1 cellular context compared by ENCODE assay signal in the genomic region with DNA sequence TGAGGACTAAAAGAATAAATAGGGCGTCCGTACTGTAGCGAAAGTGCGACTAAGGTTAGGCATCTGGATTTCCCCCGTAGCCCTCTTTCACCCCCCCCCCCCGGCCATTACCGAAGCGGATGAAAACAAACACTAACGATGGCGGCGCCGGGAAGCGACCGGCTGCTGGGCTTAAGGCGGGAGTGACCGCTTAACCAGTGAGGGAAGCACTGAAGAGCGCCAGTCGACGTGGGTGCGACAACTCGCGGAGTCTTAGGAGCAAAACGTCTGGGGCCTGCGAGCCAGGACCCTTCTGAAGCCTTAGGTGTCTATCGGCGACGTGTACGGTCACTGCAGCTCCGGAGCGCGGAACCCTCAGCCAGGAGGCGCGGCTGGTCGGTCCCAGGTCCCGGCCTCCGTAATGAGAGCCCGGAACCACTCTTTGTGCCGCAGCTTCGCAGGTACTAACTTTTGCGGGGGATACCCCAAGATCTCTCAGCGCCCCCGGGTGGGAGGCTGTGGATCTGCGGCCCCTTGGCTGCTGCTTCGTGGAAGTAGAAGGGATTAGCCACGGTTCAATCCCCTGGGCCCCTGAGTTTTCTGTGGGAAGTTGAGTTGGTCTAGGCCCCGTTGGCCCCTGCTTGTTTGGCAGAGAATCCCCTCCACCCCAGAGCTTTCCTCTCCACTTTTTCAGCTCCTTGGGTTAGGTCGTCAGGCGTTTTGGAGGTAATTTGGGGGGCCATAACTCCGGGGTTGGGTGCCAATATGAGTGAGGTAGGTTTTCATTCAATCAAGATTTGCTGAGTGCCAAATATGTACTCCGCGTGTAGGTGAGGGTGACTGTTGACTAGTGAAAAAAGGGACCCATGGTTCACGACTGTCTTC.
TF ChIP-seq lines count a peak whose summit lies in the region.

A gene (plus strand): TSS at position 103 of the 864 bp plus-strand sequence. CDS start 26,739 bp downstream, outside the sequence.

TF ChIP-seq in K562, 482 proteins besides CTCF, POLR2A, EP300 and RAD21 (continued from another document and continues in another):
- TF ChIP-seq, protein P1, sequence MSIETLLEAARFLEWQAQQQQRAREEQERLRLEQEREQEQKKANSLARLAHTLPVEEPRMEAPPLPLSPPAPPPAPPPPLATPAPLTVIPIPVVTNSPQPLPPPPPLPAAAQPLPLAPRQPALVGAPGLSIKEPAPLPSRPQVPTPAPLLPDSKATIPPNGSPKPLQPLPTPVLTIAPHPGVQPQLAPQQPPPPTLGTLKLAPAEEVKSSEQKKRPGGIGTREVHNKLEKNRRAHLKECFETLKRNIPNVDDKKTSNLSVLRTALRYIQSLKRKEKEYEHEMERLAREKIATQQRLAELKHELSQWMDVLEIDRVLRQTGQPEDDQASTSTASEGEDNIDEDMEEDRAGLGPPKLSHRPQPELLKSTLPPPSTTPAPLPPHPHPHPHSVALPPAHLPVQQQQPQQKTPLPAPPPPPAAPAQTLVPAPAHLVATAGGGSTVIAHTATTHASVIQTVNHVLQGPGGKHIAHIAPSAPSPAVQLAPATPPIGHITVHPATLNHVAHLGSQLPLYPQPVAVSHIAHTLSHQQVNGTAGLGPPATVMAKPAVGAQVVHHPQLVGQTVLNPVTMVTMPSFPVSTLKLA (conservative IDR thresholded peaks at IDR 0.05), result peak; percentile 51 to 74; a peak in 3 of 4 replicates
- TF ChIP-seq SMC3 (conservative IDR thresholded peaks at IDR 0.05; ENCODE audit: insufficient read depth, low read depth, low read length), result peak; percentile 63
- TF ChIP-seq ZNF76 (CRISPR knock-in tag; IDR thresholded peaks at IDR 0.05; ENCODE audit: borderline replicate concordance), result no peak
- no peak for TF ChIP-seq ZNF134 (CRISPR knock-in tag; conservative IDR thresholded peaks at IDR 0.05)
- TF ChIP-seq, protein P2, sequence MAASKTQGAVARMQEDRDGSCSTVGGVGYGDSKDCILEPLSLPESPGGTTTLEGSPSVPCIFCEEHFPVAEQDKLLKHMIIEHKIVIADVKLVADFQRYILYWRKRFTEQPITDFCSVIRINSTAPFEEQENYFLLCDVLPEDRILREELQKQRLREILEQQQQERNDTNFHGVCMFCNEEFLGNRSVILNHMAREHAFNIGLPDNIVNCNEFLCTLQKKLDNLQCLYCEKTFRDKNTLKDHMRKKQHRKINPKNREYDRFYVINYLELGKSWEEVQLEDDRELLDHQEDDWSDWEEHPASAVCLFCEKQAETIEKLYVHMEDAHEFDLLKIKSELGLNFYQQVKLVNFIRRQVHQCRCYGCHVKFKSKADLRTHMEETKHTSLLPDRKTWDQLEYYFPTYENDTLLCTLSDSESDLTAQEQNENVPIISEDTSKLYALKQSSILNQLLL (CRISPR knock-in tag; IDR thresholded peaks at IDR 0.05; ENCODE audit: borderline replicate concordance), result no peak
- TF ChIP-seq POLR2H (tag; IDR thresholded peaks at IDR 0.05; ENCODE audit: low read depth), result peak; percentile 62
- TF ChIP-seq TAF1 (IDR thresholded peaks at IDR 0.05; ENCODE audit: control insufficient read depth, extremely low read depth, insufficient read depth, low read length, severe bottlenecking), result peak; percentile 77
- no peak for TF ChIP-seq ZBTB8A (IDR thresholded peaks at IDR 0.05; ENCODE audit: partially characterized antibody)
- TF ChIP-seq E2F3 (CRISPR knock-in tag; IDR thresholded peaks at IDR 0.05), result no peak
- TF ChIP-seq, protein P3, sequence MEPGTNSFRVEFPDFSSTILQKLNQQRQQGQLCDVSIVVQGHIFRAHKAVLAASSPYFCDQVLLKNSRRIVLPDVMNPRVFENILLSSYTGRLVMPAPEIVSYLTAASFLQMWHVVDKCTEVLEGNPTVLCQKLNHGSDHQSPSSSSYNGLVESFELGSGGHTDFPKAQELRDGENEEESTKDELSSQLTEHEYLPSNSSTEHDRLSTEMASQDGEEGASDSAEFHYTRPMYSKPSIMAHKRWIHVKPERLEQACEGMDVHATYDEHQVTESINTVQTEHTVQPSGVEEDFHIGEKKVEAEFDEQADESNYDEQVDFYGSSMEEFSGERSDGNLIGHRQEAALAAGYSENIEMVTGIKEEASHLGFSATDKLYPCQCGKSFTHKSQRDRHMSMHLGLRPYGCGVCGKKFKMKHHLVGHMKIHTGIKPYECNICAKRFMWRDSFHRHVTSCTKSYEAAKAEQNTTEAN (CRISPR knock-in tag; IDR thresholded peaks at IDR 0.05), result no peak
- no peak for TF ChIP-seq SMARCA4 (IDR thresholded peaks at IDR 0.05)
- TF ChIP-seq CBX1 (IDR thresholded peaks at IDR 0.05; ENCODE audit: low read depth), result no peak
- no peak for TF ChIP-seq HDGF (IDR thresholded peaks at IDR 0.05)
- TF ChIP-seq, protein P4, sequence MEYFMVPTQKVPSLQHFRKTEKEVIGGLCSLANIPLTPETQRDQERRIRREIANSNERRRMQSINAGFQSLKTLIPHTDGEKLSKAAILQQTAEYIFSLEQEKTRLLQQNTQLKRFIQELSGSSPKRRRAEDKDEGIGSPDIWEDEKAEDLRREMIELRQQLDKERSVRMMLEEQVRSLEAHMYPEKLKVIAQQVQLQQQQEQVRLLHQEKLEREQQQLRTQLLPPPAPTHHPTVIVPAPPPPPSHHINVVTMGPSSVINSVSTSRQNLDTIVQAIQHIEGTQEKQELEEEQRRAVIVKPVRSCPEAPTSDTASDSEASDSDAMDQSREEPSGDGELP (CRISPR knock-in tag; IDR thresholded peaks at IDR 0.05; ENCODE audit: borderline replicate concordance), result peak; percentile 60
- no peak for TF ChIP-seq CBX5 (IDR thresholded peaks at IDR 0.05; ENCODE audit: borderline replicate concordance, low read depth)
- no peak for TF ChIP-seq SIRT6 (IDR thresholded peaks at IDR 0.05; ENCODE audit: low read depth, low read length)
- peak; percentile 82 for TF ChIP-seq CHD1 (IDR thresholded peaks at IDR 0.05; ENCODE audit: low read length)
- no peak for TF ChIP-seq TAF15 (IDR thresholded peaks at IDR 0.05; ENCODE audit: low read depth, low read length)
- TF ChIP-seq NCOA2 (IDR thresholded peaks at IDR 0.05; ENCODE audit: partially characterized antibody in 2 of 2), result no peak
- no peak for TF ChIP-seq ZNF143 (CRISPR knock-in tag; IDR thresholded peaks at IDR 0.05)
- TF ChIP-seq ZNF778 (CRISPR knock-in tag; IDR thresholded peaks at IDR 0.05), result no peak
- no peak for TF ChIP-seq PHTF2 (CRISPR knock-in tag; IDR thresholded peaks at IDR 0.05)
- 0 out of 2 replicates have a peak, but pooled peaks have one; percentile 9 for TF ChIP-seq ZKSCAN1 (IDR thresholded peaks at IDR 0.05; ENCODE audit: low read depth, low read length)
- no peak for TF ChIP-seq NR3C1 (CRISPR knock-in tag; IDR thresholded peaks at IDR 0.05)
- no peak for TF ChIP-seq HNRNPH1 (optimal IDR thresholded peaks at IDR 0.05; ENCODE audit: low read depth, low read length)
- peak; percentile 93 for TF ChIP-seq BRD9 (IDR thresholded peaks at IDR 0.05; ENCODE audit: low read depth, partially characterized antibody)
- TF ChIP-seq GTF2E2 (tag; IDR thresholded peaks at IDR 0.05), result peak; percentile 46; the same call in 1 of the 2 replicates
- TF ChIP-seq POLR2G (IDR thresholded peaks at IDR 0.05; ENCODE audit: low read depth, low read length), result peak; percentile 88
- no peak for TF ChIP-seq SETDB1 (IDR thresholded peaks at IDR 0.05; ENCODE audit: low read length)
- TF ChIP-seq, protein P5, sequence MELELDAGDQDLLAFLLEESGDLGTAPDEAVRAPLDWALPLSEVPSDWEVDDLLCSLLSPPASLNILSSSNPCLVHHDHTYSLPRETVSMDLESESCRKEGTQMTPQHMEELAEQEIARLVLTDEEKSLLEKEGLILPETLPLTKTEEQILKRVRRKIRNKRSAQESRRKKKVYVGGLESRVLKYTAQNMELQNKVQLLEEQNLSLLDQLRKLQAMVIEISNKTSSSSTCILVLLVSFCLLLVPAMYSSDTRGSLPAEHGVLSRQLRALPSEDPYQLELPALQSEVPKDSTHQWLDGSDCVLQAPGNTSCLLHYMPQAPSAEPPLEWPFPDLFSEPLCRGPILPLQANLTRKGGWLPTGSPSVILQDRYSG (tag; conservative IDR thresholded peaks at IDR 0.05; ENCODE audit: low read depth), result no peak
- peak; percentile 88 for TF ChIP-seq BRD4 (IDR thresholded peaks at IDR 0.05)
- peak; percentile 34 for TF ChIP-seq KDM5B (IDR thresholded peaks at IDR 0.05; ENCODE audit: insufficient replicate concordance, low read depth, low read length)
- TF ChIP-seq NBN (IDR thresholded peaks at IDR 0.05; ENCODE audit: low read depth), result 0 out of 2 replicates have a peak, but pooled peaks have one; percentile 42
- TF ChIP-seq NFRKB (IDR thresholded peaks at IDR 0.05; ENCODE audit: low read depth), result peak; percentile 78; the same call in 1 of the 2 replicates
- TF ChIP-seq C11orf30 (IDR thresholded peaks at IDR 0.05; ENCODE audit: low read depth), result no peak
- TF ChIP-seq, protein P6, sequence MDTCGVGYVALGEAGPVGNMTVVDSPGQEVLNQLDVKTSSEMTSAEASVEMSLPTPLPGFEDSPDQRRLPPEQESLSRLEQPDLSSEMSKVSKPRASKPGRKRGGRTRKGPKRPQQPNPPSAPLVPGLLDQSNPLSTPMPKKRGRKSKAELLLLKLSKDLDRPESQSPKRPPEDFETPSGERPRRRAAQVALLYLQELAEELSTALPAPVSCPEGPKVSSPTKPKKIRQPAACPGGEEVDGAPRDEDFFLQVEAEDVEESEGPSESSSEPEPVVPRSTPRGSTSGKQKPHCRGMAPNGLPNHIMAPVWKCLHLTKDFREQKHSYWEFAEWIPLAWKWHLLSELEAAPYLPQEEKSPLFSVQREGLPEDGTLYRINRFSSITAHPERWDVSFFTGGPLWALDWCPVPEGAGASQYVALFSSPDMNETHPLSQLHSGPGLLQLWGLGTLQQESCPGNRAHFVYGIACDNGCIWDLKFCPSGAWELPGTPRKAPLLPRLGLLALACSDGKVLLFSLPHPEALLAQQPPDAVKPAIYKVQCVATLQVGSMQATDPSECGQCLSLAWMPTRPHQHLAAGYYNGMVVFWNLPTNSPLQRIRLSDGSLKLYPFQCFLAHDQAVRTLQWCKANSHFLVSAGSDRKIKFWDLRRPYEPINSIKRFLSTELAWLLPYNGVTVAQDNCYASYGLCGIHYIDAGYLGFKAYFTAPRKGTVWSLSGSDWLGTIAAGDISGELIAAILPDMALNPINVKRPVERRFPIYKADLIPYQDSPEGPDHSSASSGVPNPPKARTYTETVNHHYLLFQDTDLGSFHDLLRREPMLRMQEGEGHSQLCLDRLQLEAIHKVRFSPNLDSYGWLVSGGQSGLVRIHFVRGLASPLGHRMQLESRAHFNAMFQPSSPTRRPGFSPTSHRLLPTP (IDR thresholded peaks at IDR 0.05; ENCODE audit: borderline replicate concordance, extremely low read depth, insufficient read length), result no peak
- no peak for TF ChIP-seq ZEB2 (IDR thresholded peaks at IDR 0.05)
- TF ChIP-seq MAFG (tag; conservative IDR thresholded peaks at IDR 0.05), result no peak
- TF ChIP-seq, protein P7, sequence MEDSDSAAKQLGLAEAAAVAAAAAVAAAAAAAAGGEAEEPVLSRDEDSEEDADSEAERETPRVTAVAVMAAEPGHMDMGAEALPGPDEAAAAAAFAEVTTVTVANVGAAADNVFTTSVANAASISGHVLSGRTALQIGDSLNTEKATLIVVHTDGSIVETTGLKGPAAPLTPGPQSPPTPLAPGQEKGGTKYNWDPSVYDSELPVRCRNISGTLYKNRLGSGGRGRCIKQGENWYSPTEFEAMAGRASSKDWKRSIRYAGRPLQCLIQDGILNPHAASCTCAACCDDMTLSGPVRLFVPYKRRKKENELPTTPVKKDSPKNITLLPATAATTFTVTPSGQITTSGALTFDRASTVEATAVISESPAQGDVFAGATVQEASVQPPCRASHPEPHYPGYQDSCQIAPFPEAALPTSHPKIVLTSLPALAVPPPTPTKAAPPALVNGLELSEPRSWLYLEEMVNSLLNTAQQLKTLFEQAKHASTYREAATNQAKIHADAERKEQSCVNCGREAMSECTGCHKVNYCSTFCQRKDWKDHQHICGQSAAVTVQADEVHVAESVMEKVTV (CRISPR knock-in tag; IDR thresholded peaks at IDR 0.05), result peak; percentile 57
- TF ChIP-seq HNRNPUL1 (IDR thresholded peaks at IDR 0.05; ENCODE audit: low read length), result no peak
- no peak for TF ChIP-seq GABPB2 (CRISPR knock-in tag; conservative IDR thresholded peaks at IDR 0.05)
- TF ChIP-seq EGR1 (conservative IDR thresholded peaks at IDR 0.05), result peak; percentile 35; the same call in 1 of the 2 replicates
- TF ChIP-seq TRIM28 (IDR thresholded peaks at IDR 0.05), result no peak
- TF ChIP-seq ZNF444 (CRISPR knock-in tag; IDR thresholded peaks at IDR 0.05), result no peak
- TF ChIP-seq MAFF (IDR thresholded peaks at IDR 0.05; ENCODE audit: low read length), result no peak
- no peak for TF ChIP-seq CCAR2 (IDR thresholded peaks at IDR 0.05; ENCODE audit: low read depth, low read length)
- TF ChIP-seq, protein P8, sequence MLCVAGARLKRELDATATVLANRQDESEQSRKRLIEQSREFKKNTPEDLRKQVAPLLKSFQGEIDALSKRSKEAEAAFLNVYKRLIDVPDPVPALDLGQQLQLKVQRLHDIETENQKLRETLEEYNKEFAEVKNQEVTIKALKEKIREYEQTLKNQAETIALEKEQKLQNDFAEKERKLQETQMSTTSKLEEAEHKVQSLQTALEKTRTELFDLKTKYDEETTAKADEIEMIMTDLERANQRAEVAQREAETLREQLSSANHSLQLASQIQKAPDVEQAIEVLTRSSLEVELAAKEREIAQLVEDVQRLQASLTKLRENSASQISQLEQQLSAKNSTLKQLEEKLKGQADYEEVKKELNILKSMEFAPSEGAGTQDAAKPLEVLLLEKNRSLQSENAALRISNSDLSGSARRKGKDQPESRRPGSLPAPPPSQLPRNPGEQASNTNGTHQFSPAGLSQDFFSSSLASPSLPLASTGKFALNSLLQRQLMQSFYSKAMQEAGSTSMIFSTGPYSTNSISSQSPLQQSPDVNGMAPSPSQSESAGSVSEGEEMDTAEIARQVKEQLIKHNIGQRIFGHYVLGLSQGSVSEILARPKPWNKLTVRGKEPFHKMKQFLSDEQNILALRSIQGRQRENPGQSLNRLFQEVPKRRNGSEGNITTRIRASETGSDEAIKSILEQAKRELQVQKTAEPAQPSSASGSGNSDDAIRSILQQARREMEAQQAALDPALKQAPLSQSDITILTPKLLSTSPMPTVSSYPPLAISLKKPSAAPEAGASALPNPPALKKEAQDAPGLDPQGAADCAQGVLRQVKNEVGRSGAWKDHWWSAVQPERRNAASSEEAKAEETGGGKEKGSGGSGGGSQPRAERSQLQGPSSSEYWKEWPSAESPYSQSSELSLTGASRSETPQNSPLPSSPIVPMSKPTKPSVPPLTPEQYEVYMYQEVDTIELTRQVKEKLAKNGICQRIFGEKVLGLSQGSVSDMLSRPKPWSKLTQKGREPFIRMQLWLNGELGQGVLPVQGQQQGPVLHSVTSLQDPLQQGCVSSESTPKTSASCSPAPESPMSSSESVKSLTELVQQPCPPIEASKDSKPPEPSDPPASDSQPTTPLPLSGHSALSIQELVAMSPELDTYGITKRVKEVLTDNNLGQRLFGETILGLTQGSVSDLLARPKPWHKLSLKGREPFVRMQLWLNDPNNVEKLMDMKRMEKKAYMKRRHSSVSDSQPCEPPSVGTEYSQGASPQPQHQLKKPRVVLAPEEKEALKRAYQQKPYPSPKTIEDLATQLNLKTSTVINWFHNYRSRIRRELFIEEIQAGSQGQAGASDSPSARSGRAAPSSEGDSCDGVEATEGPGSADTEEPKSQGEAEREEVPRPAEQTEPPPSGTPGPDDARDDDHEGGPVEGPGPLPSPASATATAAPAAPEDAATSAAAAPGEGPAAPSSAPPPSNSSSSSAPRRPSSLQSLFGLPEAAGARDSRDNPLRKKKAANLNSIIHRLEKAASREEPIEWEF (CRISPR knock-in tag; IDR thresholded peaks at IDR 0.05), result no peak
